Comparison of ENCODE assay signal across 16 cellular contexts in the genomic region with DNA sequence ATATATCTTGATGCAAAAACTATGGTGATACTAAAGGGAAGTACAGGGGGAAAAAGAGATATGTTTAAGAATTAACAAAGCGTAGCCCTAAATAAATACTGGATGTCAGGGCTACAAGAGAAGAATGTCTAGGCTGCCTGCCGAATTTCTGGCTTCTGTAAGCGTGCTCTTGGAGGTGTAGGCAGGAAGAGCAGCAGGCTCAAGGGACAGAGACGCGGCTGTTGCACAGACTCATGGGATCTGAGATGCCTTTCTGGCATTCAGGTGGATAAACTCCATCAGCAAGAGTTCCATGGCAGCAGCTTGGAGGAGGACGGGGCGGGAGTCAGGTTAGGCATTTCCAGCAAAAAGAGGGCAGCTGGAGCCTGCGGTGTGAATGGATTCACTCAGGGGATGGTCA.
DNase-seq lines count a peak whose midpoint lies in the region; ATAC-seq and TF ChIP-seq lines count a peak whose summit lies in the region.
"Had no signal": no experiment of that assay in that cellular context is flagged by ENCODE, and none has a peak within 500 bp of the region (broad histone marks: within the 10 kb centered on the region; RNA-seq: fewer than 3 reads in every experiment).

No MANE protein-coding gene starts in this region.

- H3K27ac ChIP-seq in right atrium auricular region (no peak overlapping the region), lung (ENCODE audit: low read depth in 1 of 2, low read length in 1 of 2) (no peak overlapping the region), stomach (peak overlapping the region in 3 of 5 donors; percentile 5 to 93 (median 29))

- H3K4me1 ChIP-seq in right atrium auricular region (peaks cover 0 to 7% of the 10 kb centered on the region in 2 donors), lung (ENCODE audit: control insufficient read depth in 2 of 2, insufficient read depth in 2 of 2, low read length in 2 of 2) (peaks cover 0 to 3% of the 10 kb centered on the region in 2 donors), stomach (peaks cover 0 to 36% (median 10%) of the 10 kb centered on the region in 4 donors)

- H3K9me3 ChIP-seq in right atrium auricular region (peaks cover 0 to 8% of the 10 kb centered on the region in 2 donors), lung (ENCODE audit: control insufficient read depth in 2 of 2, insufficient read depth in 1 of 2, low read length in 1 of 2) (peaks cover 0 to 1% of the 10 kb centered on the region in 2 donors), stomach (peaks cover 0 to 7% (median 0%) of the 10 kb centered on the region in 4 donors)

- no peak for TF ChIP-seq CTCF in right atrium auricular region (IDR thresholded peaks at IDR 0.05)
- no peak for TF ChIP-seq CTCF in lung (IDR thresholded peaks at IDR 0.05; ENCODE audit: control extremely low read depth, extremely low read depth)
- TF ChIP-seq CTCF in stomach (IDR thresholded peaks at IDR 0.05): no peak

- no peaks in the 10 kb centered on the region for H3K27me3 ChIP-seq in right atrium auricular region
- H3K27me3 ChIP-seq in lung (ENCODE audit: control insufficient read depth, insufficient read depth): no peaks in the 10 kb centered on the region
- no peaks in the 10 kb centered on the region for H3K27me3 ChIP-seq in stomach

- TF ChIP-seq POLR2A in stomach (IDR thresholded peaks at IDR 0.05): no peak

- WGBS in lung, 2 donors: 79 to 85% methylated on average over 8 of the region's 8 CpGs
- WGBS in stomach, 5 donors: 53 to 72% (median 65%) methylated on average over 8 of the region's 8 CpGs

- no peaks in the 10 kb centered on the region for H3K36me3 ChIP-seq in right atrium auricular region
- no peaks in the 10 kb centered on the region for H3K36me3 ChIP-seq in lung (ENCODE audit: control insufficient read depth in 2 of 2, insufficient read depth in 2 of 2, low read length in 2 of 2)
- no peaks in the 10 kb centered on the region for H3K36me3 ChIP-seq in stomach

- intact Hi-C loops in left cardiac atrium (cut with DNase I): no loop called here
- intact Hi-C loops in stomach (cut with DNase I; ENCODE audit: low total_unique reads): no loop called here

- TF ChIP-seq EP300 in stomach (IDR thresholded peaks at IDR 0.05): no peak

- no peak for ATAC-seq in left cardiac atrium
- no peak for ATAC-seq in lung (ENCODE audit: insufficient read depth, low FRiP score)
- ATAC-seq in HG03108 (IDR thresholded peaks at IDR 0.05; ENCODE audit: unreplicated experiment): no peak

- DNase-seq in right atrium auricular region (ENCODE audit: low spot score) (peak; percentile 38), left cardiac atrium (no peak), lung (ENCODE audit: low spot score) (peak; percentile 25), stomach (no peak), midbrain (lab: John Stamatoyannopoulos, UW) (no peak)
- DNase-seq in activated CD8-positive, alpha-beta memory T cell treated with anti-CD3 and anti-CD28 coated beads, Interleukin-2, amount 50 U/mL, for 48 hours: no peak
- DNase-seq in activated CD4-positive, alpha-beta T cell treated with anti-CD3 and anti-CD28 coated beads, Interleukin-2, amount 50 U/mL, for 48 hours: no peak
- DNase-seq: DMS79, Karpas-422, NCI-H1694, NCI-H2081 treated with DMSO at 0.1 percent for 48 hours, NCI-H2171 treated with DMSO at 0.1 percent for 48 hours, NCI-H446, NCI-H526 treated with DMSO at 0.1 percent for 48 hours, SHP77 treated with DMSO at 0.1 percent for 48 hours had no signal

- H3K4me3 ChIP-seq in right atrium auricular region (no peak overlapping the region), lung (no peak overlapping the region), stomach (no peak overlapping the region)

Comparison
In these comparisons a context has a peak if more than half of its experiments do, and no peak if none do; other contexts are left out.
1. DNase-seq: peak in right atrium auricular region (single experiment) and lung (single experiment); none in left cardiac atrium (single experiment), stomach (single experiment), activated CD8-positive, alpha-beta memory T cell treated with anti-CD3 and anti-CD28 coated beads, Interleukin-2, amount 50 U/mL, for 48 hours (single experiment), activated CD4-positive, alpha-beta T cell treated with anti-CD3 and anti-CD28 coated beads, Interleukin-2, amount 50 U/mL, for 48 hours (0 of 2) and midbrain (single experiment).
2. H3K27ac ChIP-seq: peak in stomach (3 of 5); none in right atrium auricular region (0 of 2) and lung (0 of 2).